In genomic region chr5:149410721-149411432, GRCh38 we compare ENCODE assay signal across 1 cellular context.
TF ChIP-seq lines count a peak whose summit lies in the region.

No MANE protein-coding gene starts in this region.

TF ChIP-seq in HepG2, 621 proteins besides CTCF, POLR2A, EP300 and RAD21 (continued from another document):
- TF ChIP-seq RFX5 (IDR thresholded peaks at IDR 0.05; ENCODE audit: low read depth, low read length) = 0 out of 2 replicates have a peak, but pooled peaks have one; percentile 32
- 0 out of 2 replicates have a peak, but pooled peaks have one; percentile 31 for TF ChIP-seq ZNF572 (CRISPR knock-in tag; IDR thresholded peaks at IDR 0.05)
- no peak for TF ChIP-seq HOXA9 (CRISPR knock-in tag; IDR thresholded peaks at IDR 0.05; ENCODE audit: borderline replicate concordance)
- TF ChIP-seq ZNF672 (CRISPR knock-in tag; IDR thresholded peaks at IDR 0.05) = no peak
- peak; percentile 61; the same call in 1 of the 2 replicates for TF ChIP-seq RXRA (CRISPR knock-in tag; IDR thresholded peaks at IDR 0.05)
- TF ChIP-seq NONO (IDR thresholded peaks at IDR 0.05) = no peak
- no peak for TF ChIP-seq NONO (CRISPR knock-in tag; conservative IDR thresholded peaks at IDR 0.05)
- peak; percentile 79 for TF ChIP-seq HNF4A (CRISPR knock-in tag; IDR thresholded peaks at IDR 0.05)
- no peak for TF ChIP-seq TMF1 (CRISPR knock-in tag; IDR thresholded peaks at IDR 0.05; ENCODE audit: low read depth)
- TF ChIP-seq, protein P1, sequence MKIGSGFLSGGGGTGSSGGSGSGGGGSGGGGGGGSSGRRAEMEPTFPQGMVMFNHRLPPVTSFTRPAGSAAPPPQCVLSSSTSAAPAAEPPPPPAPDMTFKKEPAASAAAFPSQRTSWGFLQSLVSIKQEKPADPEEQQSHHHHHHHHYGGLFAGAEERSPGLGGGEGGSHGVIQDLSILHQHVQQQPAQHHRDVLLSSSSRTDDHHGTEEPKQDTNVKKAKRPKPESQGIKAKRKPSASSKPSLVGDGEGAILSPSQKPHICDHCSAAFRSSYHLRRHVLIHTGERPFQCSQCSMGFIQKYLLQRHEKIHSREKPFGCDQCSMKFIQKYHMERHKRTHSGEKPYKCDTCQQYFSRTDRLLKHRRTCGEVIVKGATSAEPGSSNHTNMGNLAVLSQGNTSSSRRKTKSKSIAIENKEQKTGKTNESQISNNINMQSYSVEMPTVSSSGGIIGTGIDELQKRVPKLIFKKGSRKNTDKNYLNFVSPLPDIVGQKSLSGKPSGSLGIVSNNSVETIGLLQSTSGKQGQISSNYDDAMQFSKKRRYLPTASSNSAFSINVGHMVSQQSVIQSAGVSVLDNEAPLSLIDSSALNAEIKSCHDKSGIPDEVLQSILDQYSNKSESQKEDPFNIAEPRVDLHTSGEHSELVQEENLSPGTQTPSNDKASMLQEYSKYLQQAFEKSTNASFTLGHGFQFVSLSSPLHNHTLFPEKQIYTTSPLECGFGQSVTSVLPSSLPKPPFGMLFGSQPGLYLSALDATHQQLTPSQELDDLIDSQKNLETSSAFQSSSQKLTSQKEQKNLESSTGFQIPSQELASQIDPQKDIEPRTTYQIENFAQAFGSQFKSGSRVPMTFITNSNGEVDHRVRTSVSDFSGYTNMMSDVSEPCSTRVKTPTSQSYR (CRISPR knock-in tag; IDR thresholded peaks at IDR 0.05; ENCODE audit: borderline replicate concordance) = peak; percentile 27; the same call in 1 of the 2 replicates
- peak; percentile 24 for TF ChIP-seq TEAD3 (CRISPR knock-in tag; optimal IDR thresholded peaks at IDR 0.05; ENCODE audit: borderline replicate concordance)
- TF ChIP-seq SOX6 (IDR thresholded peaks at IDR 0.05) = no peak
- no peak for TF ChIP-seq SOX6 (CRISPR knock-in tag; IDR thresholded peaks at IDR 0.05)
- TF ChIP-seq ZNF687 (CRISPR knock-in tag; IDR thresholded peaks at IDR 0.05) = peak; percentile 75
- TF ChIP-seq ZFYVE20 (CRISPR knock-in tag; IDR thresholded peaks at IDR 0.05; ENCODE audit: borderline replicate concordance, low read depth) = no peak
- TF ChIP-seq HNRNPL (IDR thresholded peaks at IDR 0.05; ENCODE audit: low read depth, low read length) = no peak
- TF ChIP-seq NR2F1 (CRISPR knock-in tag; IDR thresholded peaks at IDR 0.05) = no peak
- TF ChIP-seq PAXIP1 (CRISPR knock-in tag; conservative IDR thresholded peaks at IDR 0.05) = peak; percentile 44; the same call in 1 of the 2 replicates
- TF ChIP-seq PHF21A (CRISPR knock-in tag; IDR thresholded peaks at IDR 0.05) = 0 out of 2 replicates have a peak, but pooled peaks have one; percentile 13
- TF ChIP-seq HOXA3 (CRISPR knock-in tag; IDR thresholded peaks at IDR 0.05) = peak; percentile 47; the same call in 1 of the 2 replicates
- no peak for TF ChIP-seq ZNF44 (CRISPR knock-in tag; IDR thresholded peaks at IDR 0.05)
- TF ChIP-seq, protein P2, sequence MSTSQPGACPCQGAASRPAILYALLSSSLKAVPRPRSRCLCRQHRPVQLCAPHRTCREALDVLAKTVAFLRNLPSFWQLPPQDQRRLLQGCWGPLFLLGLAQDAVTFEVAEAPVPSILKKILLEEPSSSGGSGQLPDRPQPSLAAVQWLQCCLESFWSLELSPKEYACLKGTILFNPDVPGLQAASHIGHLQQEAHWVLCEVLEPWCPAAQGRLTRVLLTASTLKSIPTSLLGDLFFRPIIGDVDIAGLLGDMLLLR (CRISPR knock-in tag; IDR thresholded peaks at IDR 0.05) = 0 out of 2 replicates have a peak, but pooled peaks have one; percentile 22
- TF ChIP-seq NR2F6 (IDR thresholded peaks at IDR 0.05) = no peak
- TF ChIP-seq NR2F6 (CRISPR knock-in tag; IDR thresholded peaks at IDR 0.05) = 0 out of 2 replicates have a peak, but pooled peaks have one; percentile 22
- TF ChIP-seq ZNF333 (CRISPR knock-in tag; IDR thresholded peaks at IDR 0.05; ENCODE audit: borderline replicate concordance) = no peak
- peak; percentile 48; the same call in 1 of the 2 replicates for TF ChIP-seq MYC (CRISPR knock-in tag; IDR thresholded peaks at IDR 0.05; ENCODE audit: borderline replicate concordance)
- peak; percentile 28; the same call in 1 of the 2 replicates for TF ChIP-seq ESRRA (CRISPR knock-in tag; IDR thresholded peaks at IDR 0.05; ENCODE audit: low read depth)
- TF ChIP-seq REPIN1 (CRISPR knock-in tag; IDR thresholded peaks at IDR 0.05; ENCODE audit: borderline replicate concordance, low read depth) = no peak
- no peak for TF ChIP-seq ZNF782 (CRISPR knock-in tag; IDR thresholded peaks at IDR 0.05; ENCODE audit: borderline replicate concordance)
- TF ChIP-seq HNF4G (IDR thresholded peaks at IDR 0.05; ENCODE audit: borderline replicate concordance, low read depth, low read length) = peak; percentile 49
- no peak for TF ChIP-seq HNF4G (CRISPR knock-in tag; IDR thresholded peaks at IDR 0.05; ENCODE audit: borderline replicate concordance, low read depth)
- TF ChIP-seq GATAD2A (CRISPR knock-in tag; IDR thresholded peaks at IDR 0.05) = 0 out of 2 replicates have a peak, but pooled peaks have one; percentile 30
- no peak for TF ChIP-seq IKZF4 (CRISPR knock-in tag; IDR thresholded peaks at IDR 0.05; ENCODE audit: borderline replicate concordance, low read depth, not compliant biosample characterization)
- TF ChIP-seq, protein P3, sequence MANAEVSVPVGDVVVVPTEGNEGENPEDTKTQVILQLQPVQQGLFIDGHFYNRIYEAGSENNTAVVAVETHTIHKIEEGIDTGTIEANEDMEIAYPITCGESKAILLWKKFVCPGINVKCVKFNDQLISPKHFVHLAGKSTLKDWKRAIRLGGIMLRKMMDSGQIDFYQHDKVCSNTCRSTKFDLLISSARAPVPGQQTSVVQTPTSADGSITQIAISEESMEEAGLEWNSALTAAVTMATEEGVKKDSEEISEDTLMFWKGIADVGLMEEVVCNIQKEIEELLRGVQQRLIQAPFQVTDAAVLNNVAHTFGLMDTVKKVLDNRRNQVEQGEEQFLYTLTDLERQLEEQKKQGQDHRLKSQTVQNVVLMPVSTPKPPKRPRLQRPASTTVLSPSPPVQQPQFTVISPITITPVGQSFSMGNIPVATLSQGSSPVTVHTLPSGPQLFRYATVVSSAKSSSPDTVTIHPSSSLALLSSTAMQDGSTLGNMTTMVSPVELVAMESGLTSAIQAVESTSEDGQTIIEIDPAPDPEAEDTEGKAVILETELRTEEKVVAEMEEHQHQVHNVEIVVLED (CRISPR knock-in tag; IDR thresholded peaks at IDR 0.05; ENCODE audit: borderline replicate concordance) = peak; percentile 21; the same call in 1 of the 2 replicates
- TF ChIP-seq, protein P4, sequence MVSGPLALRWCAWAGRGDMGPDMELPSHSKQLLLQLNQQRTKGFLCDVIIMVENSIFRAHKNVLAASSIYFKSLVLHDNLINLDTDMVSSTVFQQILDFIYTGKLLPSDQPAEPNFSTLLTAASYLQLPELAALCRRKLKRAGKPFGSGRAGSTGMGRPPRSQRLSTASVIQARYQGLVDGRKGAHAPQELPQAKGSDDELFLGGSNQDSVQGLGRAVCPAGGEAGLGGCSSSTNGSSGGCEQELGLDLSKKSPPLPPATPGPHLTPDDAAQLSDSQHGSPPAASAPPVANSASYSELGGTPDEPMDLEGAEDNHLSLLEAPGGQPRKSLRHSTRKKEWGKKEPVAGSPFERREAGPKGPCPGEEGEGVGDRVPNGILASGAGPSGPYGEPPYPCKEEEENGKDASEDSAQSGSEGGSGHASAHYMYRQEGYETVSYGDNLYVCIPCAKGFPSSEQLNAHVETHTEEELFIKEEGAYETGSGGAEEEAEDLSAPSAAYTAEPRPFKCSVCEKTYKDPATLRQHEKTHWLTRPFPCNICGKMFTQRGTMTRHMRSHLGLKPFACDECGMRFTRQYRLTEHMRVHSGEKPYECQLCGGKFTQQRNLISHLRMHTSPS (CRISPR knock-in tag; IDR thresholded peaks at IDR 0.05; ENCODE audit: low read depth) = 0 out of 2 replicates have a peak, but pooled peaks have one; percentile 43
- no peak for TF ChIP-seq SNRNP70 (IDR thresholded peaks at IDR 0.05; ENCODE audit: low read depth, low read length)
- TF ChIP-seq, protein P5, sequence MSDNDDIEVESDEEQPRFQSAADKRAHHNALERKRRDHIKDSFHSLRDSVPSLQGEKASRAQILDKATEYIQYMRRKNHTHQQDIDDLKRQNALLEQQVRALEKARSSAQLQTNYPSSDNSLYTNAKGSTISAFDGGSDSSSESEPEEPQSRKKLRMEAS (IDR thresholded peaks at IDR 0.05) = peak; percentile 32; the same call in 1 of the 2 replicates
- no peak for TF ChIP-seq ARID2 (CRISPR knock-in tag; IDR thresholded peaks at IDR 0.05; ENCODE audit: borderline replicate concordance)
- TF ChIP-seq RFXANK (CRISPR knock-in tag; IDR thresholded peaks at IDR 0.05) = no peak
- TF ChIP-seq, protein P6, sequence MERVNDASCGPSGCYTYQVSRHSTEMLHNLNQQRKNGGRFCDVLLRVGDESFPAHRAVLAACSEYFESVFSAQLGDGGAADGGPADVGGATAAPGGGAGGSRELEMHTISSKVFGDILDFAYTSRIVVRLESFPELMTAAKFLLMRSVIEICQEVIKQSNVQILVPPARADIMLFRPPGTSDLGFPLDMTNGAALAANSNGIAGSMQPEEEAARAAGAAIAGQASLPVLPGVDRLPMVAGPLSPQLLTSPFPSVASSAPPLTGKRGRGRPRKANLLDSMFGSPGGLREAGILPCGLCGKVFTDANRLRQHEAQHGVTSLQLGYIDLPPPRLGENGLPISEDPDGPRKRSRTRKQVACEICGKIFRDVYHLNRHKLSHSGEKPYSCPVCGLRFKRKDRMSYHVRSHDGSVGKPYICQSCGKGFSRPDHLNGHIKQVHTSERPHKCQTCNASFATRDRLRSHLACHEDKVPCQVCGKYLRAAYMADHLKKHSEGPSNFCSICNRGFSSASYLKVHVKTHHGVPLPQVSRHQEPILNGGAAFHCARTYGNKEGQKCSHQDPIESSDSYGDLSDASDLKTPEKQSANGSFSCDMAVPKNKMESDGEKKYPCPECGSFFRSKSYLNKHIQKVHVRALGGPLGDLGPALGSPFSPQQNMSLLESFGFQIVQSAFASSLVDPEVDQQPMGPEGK (CRISPR knock-in tag; IDR thresholded peaks at IDR 0.05) = peak; percentile 73
- no peak for TF ChIP-seq HMG20B (CRISPR knock-in tag; conservative IDR thresholded peaks at IDR 0.05)
- TF ChIP-seq ATF7-NPFF (CRISPR knock-in tag; IDR thresholded peaks at IDR 0.05; ENCODE audit: low read depth) = 0 out of 2 replicates have a peak, but pooled peaks have one; percentile 23
- TF ChIP-seq ZNF260 (CRISPR knock-in tag; IDR thresholded peaks at IDR 0.05; ENCODE audit: borderline replicate concordance, low read depth) = no peak
- TF ChIP-seq, protein P7, sequence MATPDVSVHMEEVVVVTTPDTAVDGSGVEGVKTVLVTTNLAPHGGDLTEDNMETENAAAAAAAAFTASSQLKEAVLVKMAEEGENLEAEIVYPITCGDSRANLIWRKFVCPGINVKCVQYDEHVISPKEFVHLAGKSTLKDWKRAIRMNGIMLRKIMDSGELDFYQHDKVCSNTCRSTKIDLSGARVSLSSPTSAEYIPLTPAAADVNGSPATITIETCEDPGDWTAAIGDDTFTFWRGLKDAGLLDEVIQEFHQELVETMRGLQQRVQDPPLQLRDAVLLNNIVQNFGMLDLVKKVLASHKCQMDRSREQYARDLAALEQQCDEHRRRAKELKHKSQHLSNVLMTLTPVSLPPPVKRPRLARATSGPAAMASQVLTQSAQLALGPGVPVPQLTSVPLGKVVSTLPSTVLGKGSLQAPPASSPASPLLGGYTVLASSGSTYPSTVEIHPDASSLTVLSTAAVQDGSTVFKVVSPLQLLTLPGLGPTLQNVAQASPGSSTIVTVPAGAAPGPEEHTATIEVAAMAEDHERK (CRISPR knock-in tag; IDR thresholded peaks at IDR 0.05; ENCODE audit: low read depth) = no peak
TF ChIP-seq in HepG2: peak in this region for 21.
